ENCODE assay signal across 1 cellular context in genomic region chr4:20809796-20810195, GRCh38.
TF ChIP-seq lines count a peak whose summit lies in the region.

No MANE protein-coding gene starts in this region.

TF ChIP-seq in GM23338, 12 proteins besides CTCF, POLR2A, EP300 and RAD21 (continued from another document):
- TF ChIP-seq, protein P1, sequence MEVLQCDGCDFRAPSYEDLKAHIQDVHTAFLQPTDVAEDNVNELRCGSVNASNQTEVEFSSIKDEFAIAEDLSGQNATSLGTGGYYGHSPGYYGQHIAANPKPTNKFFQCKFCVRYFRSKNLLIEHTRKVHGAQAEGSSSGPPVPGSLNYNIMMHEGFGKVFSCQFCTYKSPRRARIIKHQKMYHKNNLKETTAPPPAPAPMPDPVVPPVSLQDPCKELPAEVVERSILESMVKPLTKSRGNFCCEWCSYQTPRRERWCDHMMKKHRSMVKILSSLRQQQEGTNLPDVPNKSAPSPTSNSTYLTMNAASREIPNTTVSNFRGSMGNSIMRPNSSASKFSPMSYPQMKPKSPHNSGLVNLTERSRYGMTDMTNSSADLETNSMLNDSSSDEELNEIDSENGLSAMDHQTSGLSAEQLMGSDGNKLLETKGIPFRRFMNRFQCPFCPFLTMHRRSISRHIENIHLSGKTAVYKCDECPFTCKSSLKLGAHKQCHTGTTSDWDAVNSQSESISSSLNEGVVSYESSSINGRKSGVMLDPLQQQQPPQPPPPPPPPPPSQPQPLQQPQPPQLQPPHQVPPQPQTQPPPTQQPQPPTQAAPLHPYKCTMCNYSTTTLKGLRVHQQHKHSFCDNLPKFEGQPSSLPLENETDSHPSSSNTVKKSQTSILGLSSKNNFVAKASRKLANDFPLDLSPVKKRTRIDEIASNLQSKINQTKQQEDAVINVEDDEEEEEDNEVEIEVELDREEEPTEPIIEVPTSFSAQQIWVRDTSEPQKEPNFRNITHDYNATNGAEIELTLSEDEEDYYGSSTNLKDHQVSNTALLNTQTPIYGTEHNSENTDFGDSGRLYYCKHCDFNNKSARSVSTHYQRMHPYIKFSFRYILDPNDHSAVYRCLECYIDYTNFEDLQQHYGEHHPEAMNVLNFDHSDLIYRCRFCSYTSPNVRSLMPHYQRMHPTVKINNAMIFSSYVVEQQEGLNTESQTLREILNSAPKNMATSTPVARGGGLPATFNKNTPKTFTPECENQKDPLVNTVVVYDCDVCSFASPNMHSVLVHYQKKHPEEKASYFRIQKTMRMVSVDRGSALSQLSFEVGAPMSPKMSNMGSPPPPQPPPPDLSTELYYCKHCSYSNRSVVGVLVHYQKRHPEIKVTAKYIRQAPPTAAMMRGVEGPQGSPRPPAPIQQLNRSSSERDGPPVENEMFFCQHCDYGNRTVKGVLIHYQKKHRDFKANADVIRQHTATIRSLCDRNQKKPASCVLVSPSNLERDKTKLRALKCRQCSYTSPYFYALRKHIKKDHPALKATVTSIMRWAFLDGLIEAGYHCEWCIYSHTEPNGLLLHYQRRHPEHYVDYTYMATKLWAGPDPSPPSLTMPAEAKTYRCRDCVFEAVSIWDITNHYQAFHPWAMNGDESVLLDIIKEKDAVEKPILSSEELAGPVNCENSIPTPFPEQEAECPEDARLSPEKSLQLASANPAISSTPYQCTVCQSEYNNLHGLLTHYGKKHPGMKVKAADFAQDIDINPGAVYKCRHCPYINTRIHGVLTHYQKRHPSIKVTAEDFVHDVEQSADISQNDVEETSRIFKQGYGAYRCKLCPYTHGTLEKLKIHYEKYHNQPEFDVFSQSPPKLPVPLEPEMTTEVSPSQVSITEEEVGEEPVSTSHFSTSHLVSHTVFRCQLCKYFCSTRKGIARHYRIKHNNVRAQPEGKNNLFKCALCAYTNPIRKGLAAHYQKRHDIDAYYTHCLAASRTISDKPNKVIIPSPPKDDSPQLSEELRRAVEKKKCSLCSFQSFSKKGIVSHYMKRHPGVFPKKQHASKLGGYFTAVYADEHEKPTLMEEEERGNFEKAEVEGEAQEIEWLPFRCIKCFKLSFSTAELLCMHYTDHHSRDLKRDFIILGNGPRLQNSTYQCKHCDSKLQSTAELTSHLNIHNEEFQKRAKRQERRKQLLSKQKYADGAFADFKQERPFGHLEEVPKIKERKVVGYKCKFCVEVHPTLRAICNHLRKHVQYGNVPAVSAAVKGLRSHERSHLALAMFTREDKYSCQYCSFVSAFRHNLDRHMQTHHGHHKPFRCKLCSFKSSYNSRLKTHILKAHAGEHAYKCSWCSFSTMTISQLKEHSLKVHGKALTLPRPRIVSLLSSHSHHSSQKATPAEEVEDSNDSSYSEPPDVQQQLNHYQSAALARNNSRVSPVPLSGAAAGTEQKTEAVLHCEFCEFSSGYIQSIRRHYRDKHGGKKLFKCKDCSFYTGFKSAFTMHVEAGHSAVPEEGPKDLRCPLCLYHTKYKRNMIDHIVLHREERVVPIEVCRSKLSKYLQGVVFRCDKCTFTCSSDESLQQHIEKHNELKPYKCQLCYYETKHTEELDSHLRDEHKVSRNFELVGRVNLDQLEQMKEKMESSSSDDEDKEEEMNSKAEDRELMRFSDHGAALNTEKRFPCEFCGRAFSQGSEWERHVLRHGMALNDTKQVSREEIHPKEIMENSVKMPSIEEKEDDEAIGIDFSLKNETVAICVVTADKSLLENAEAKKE (CRISPR knock-in tag; IDR thresholded peaks at IDR 0.05): no peak
- TF ChIP-seq ZNF331 (CRISPR knock-in tag; IDR thresholded peaks at IDR 0.05; ENCODE audit: low read depth) (no peak), ZNF114 (CRISPR knock-in tag; IDR thresholded peaks at IDR 0.05) (no peak), EZH2phosphoT487 (IDR thresholded peaks at IDR 0.05; ENCODE audit: unreplicated experiment) (no peak)
- TF ChIP-seq, protein P2, sequence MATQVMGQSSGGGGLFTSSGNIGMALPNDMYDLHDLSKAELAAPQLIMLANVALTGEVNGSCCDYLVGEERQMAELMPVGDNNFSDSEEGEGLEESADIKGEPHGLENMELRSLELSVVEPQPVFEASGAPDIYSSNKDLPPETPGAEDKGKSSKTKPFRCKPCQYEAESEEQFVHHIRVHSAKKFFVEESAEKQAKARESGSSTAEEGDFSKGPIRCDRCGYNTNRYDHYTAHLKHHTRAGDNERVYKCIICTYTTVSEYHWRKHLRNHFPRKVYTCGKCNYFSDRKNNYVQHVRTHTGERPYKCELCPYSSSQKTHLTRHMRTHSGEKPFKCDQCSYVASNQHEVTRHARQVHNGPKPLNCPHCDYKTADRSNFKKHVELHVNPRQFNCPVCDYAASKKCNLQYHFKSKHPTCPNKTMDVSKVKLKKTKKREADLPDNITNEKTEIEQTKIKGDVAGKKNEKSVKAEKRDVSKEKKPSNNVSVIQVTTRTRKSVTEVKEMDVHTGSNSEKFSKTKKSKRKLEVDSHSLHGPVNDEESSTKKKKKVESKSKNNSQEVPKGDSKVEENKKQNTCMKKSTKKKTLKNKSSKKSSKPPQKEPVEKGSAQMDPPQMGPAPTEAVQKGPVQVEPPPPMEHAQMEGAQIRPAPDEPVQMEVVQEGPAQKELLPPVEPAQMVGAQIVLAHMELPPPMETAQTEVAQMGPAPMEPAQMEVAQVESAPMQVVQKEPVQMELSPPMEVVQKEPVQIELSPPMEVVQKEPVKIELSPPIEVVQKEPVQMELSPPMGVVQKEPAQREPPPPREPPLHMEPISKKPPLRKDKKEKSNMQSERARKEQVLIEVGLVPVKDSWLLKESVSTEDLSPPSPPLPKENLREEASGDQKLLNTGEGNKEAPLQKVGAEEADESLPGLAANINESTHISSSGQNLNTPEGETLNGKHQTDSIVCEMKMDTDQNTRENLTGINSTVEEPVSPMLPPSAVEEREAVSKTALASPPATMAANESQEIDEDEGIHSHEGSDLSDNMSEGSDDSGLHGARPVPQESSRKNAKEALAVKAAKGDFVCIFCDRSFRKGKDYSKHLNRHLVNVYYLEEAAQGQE (IDR thresholded peaks at IDR 0.05; ENCODE audit: unreplicated experiment): no peak
